In genomic region chr7:23633417-23633816, GRCh38 we compare ENCODE assay signal across 9 cellular contexts. TPM values are rescaled to one million over a fixed set of nuclear protein-coding genes. Genes with fewer than 3 reads are reported as not detected.
"Had no signal": no experiment of that assay in that cellular context is flagged by ENCODE, and none has a peak within 500 bp of the region (broad histone marks: within the 10 kb centered on the region; RNA-seq: fewer than 3 reads in every experiment).

No MANE protein-coding gene starts in this region.

- H3K9me3 Mint-ChIP-seq: IgD-negative memory B cell had no signal

- H2AFZ ChIP-seq: GM23248 had no signal

- H3K4me3 Mint-ChIP-seq: IgD-negative memory B cell had no signal

- ATAC-seq: HepG2 had no signal

- H3K9ac ChIP-seq: GM23248 had no signal

- DNase-seq: GM23248, GOT3, H7, HCEC 1CT, KG1 had no signal

- H3K4me3 ChIP-seq: GM23248 had no signal

- H3K27me3 Mint-ChIP-seq: IgD-negative memory B cell had no signal

- H3K27ac Mint-ChIP-seq: IgD-negative memory B cell had no signal

- H3K27ac ChIP-seq: GM23248, HL-60 had no signal

RNA-seq across cellular contexts. Expression of gene FAM221A, which starts 46.6 kb away (rescaled TPM):
- total RNA-seq: HepG2, HT1080 had no signal
